In genomic region chr5:3350781-3351180, GRCh38 we compare ENCODE assay signal across 19 cellular contexts.
"Had no signal": no experiment of that assay in that cellular context is flagged by ENCODE, and none has a peak within 500 bp of the region (broad histone marks: within the 10 kb centered on the region; RNA-seq: fewer than 3 reads in every experiment).

No MANE protein-coding gene starts in this region.

- H3K27ac Mint-ChIP-seq: dendritic cell treated with granulocyte-macrophage colony-stimulating factor and Interleukin-4, amounts not matched to agents 40 ng/mL and 50 ng/mL, for 4 days; naive B cell; nephron; stimulated activated memory B cell treated with anti-CD40 and anti-IgM and Interleukin-4, amounts not matched to agents 10 μg/mL and 1 μg/mL and 100 μg/mL, for 72 hours; stimulated activated naive CD8-positive, alpha-beta T cell treated with anti-CD3 and anti-CD28 coated beads, Interleukin-15, Interleukin-2, amounts not matched to agents 100 ng/mL and 50 ng/mL, for 24 hours had no signal

- H3K27me3 Mint-ChIP-seq: central memory CD8-positive, alpha-beta T cell; dendritic cell treated with granulocyte-macrophage colony-stimulating factor and Interleukin-4, amounts not matched to agents 40 ng/mL and 50 ng/mL, for 4 days; naive B cell; stimulated activated memory B cell treated with anti-CD40 and anti-IgM and Interleukin-4, amounts not matched to agents 10 μg/mL and 1 μg/mL and 100 μg/mL, for 72 hours; stimulated activated naive CD8-positive, alpha-beta T cell treated with anti-CD3 and anti-CD28 coated beads, Interleukin-15, Interleukin-2, amounts not matched to agents 100 ng/mL and 50 ng/mL, for 24 hours had no signal

- H3K9me3 ChIP-seq: thoracic aorta, transverse colon had no signal

- H3K4me3 ChIP-seq: lung, thoracic aorta, transverse colon had no signal

- H3K4me1 ChIP-seq: foreskin keratinocyte, parathyroid adenoma, transverse colon had no signal

- H3K36me3 Mint-ChIP-seq: naive B cell; stimulated activated memory B cell treated with anti-CD40 and anti-IgM and Interleukin-4, amounts not matched to agents 10 μg/mL and 1 μg/mL and 100 μg/mL, for 72 hours had no signal

- H3K9ac ChIP-seq: parathyroid adenoma had no signal

- H3K36me3 ChIP-seq: thoracic aorta, transverse colon had no signal

- H3K27ac ChIP-seq: foreskin keratinocyte, parathyroid adenoma, thoracic aorta, transverse colon had no signal

- H3K27me3 ChIP-seq: foreskin keratinocyte, transverse colon had no signal

- ATAC-seq: foreskin keratinocyte; left colon; stimulated activated memory B cell treated with anti-CD40 and anti-IgM and Interleukin-4, amounts not matched to agents 10 μg/mL and 1 μg/mL and 100 μg/mL, for 72 hours had no signal

- H3K4me3 Mint-ChIP-seq: central memory CD8-positive, alpha-beta T cell; dendritic cell treated with granulocyte-macrophage colony-stimulating factor and Interleukin-4, amounts not matched to agents 40 ng/mL and 50 ng/mL, for 4 days; naive B cell; nephron; stimulated activated memory B cell treated with anti-CD40 and anti-IgM and Interleukin-4, amounts not matched to agents 10 μg/mL and 1 μg/mL and 100 μg/mL, for 72 hours; stimulated activated naive CD8-positive, alpha-beta T cell treated with anti-CD3 and anti-CD28 coated beads, Interleukin-15, Interleukin-2, amounts not matched to agents 100 ng/mL and 50 ng/mL, for 24 hours had no signal

- H3K4me1 Mint-ChIP-seq: central memory CD8-positive, alpha-beta T cell; naive B cell; nephron; stimulated activated memory B cell treated with anti-CD40 and anti-IgM and Interleukin-4, amounts not matched to agents 10 μg/mL and 1 μg/mL and 100 μg/mL, for 72 hours had no signal

- DNase-seq: erythroblast; foreskin keratinocyte; left colon; left ventricle myocardium superior; mesenchymal stem cell; naive B cell; occipital lobe; stimulated activated CD4-positive, alpha-beta T cell treated with anti-CD3 and anti-CD28 coated beads, Interleukin-15, amount 100 ng/mL, for 24 hours; stimulated activated CD4-positive, alpha-beta T cell treated with anti-CD3 and anti-CD28 coated beads, Interleukin-1b, Interleukin-23, amount 100 ng/mL, for 48 hours; stimulated activated CD4-positive, alpha-beta T cell treated with anti-CD3 and anti-CD28 coated beads, Interleukin-4, amount 100 ng/mL, for 24 hours; transverse colon had no signal
